Comparison of ENCODE assay signal across 15 cellular contexts in genomic region chr14:104361921-104362681, GRCh38.
DNase-seq lines count a peak whose midpoint lies in the region; ATAC-seq and TF ChIP-seq lines count a peak whose summit lies in the region.
"Had no signal": no experiment of that assay in that cellular context is flagged by ENCODE, and none has a peak within 500 bp of the region (broad histone marks: within the 10 kb centered on the region; RNA-seq: fewer than 3 reads in every experiment).

No MANE protein-coding gene starts in this region.

- H3K36me3 ChIP-seq in upper lobe of right lung: no peaks in the 10 kb centered on the region
- H3K36me3 ChIP-seq: MG63 had no signal

- no peaks in the 10 kb centered on the region for H3K4me1 ChIP-seq in right cardiac atrium (ENCODE audit: control insufficient read depth, insufficient read depth, low read length)
- no peaks in the 10 kb centered on the region for H3K4me1 ChIP-seq in upper lobe of right lung

- WGBS in right cardiac atrium: 66% methylated on average over 20 of the region's 20 CpGs

- no peaks in the 10 kb centered on the region for H3K36me3 Mint-ChIP-seq in activated T-cell treated with anti-CD3 and anti-CD28 coated beads, Interleukin-2, amount 50 U/mL, for 4 hours (ENCODE audit: insufficient read depth)
- no peaks in the 10 kb centered on the region for H3K36me3 Mint-ChIP-seq in activated T-cell treated with anti-CD3 and anti-CD28 coated beads, Interleukin-2, amount 50 U/mL, for 72 hours (ENCODE audit: insufficient read depth in 2 of 2)

- no peak overlapping the region for H3K4me3 Mint-ChIP-seq in activated T-cell treated with anti-CD3 and anti-CD28 coated beads, Interleukin-2, amount 50 U/mL, for 4 hours
- no peak overlapping the region for H3K4me3 Mint-ChIP-seq in activated T-cell treated with anti-CD3 and anti-CD28 coated beads, Interleukin-2, amount 50 U/mL, for 72 hours

- H3K27ac ChIP-seq in right cardiac atrium (ENCODE audit: low read length) (no peak overlapping the region), upper lobe of right lung (no peak overlapping the region)
- H3K27ac ChIP-seq: KMS-11 had no signal

- ATAC-seq in activated T-cell treated with anti-CD3 and anti-CD28 coated beads, Interleukin-2, amount 50 U/mL, for 4 hours: no peak
- ATAC-seq in activated T-cell treated with anti-CD3 and anti-CD28 coated beads, Interleukin-2, amount 50 U/mL, for 72 hours (replicated peaks in 1 of 2): no peak
- ATAC-seq in left ventricle myocardium superior: no peak
- ATAC-seq in right cardiac atrium: no peak
- ATAC-seq in upper lobe of right lung: no peak

- H3K9me3 Mint-ChIP-seq in activated T-cell treated with anti-CD3 and anti-CD28 coated beads, Interleukin-2, amount 50 U/mL, for 4 hours: peaks cover 3% of the 10 kb centered on the region
- no peaks in the 10 kb centered on the region for H3K9me3 Mint-ChIP-seq in activated T-cell treated with anti-CD3 and anti-CD28 coated beads, Interleukin-2, amount 50 U/mL, for 72 hours

- peak; percentile 1 for DNase-seq in activated T-cell treated with anti-CD3 and anti-CD28 coated beads, Interleukin-2, amount 50 U/mL, for 4 hours
- DNase-seq in activated T-cell treated with anti-CD3 and anti-CD28 coated beads, Interleukin-2, amount 50 U/mL, for 72 hours: no peak
- DNase-seq in left ventricle myocardium superior: peak; percentile 18
- DNase-seq in right cardiac atrium: no peak
- peak; percentile 84 for DNase-seq in mesenteric fat pad (ENCODE audit: low spot score)
- DNase-seq in upper lobe of right lung: peak; percentile 57
- no peak for DNase-seq in NOMO-1 (lab: John Stamatoyannopoulos, UW; ENCODE audit: unreplicated experiment in 2 of 2)
- no peak for DNase-seq in activated CD8-positive, alpha-beta memory T cell treated with anti-CD3 and anti-CD28 coated beads for 24 hours
- DNase-seq: C1 segment of cervical spinal cord, EL, GOT3, MG63, NCI-H1092 treated with DMSO at 0.1 percent for 48 hours, NCI-H1694 treated with DMSO at 0.1 percent for 48 hours had no signal

- no peak overlapping the region for H3K4me3 ChIP-seq in right cardiac atrium (ENCODE audit: low read length)
- no peak overlapping the region for H3K4me3 ChIP-seq in upper lobe of right lung
- H3K4me3 ChIP-seq: MG63 had no signal

- H3K27me3 ChIP-seq in right cardiac atrium (ENCODE audit: control insufficient read depth, insufficient read depth) (no peaks in the 10 kb centered on the region), upper lobe of right lung (peaks cover 4% of the 10 kb centered on the region)
- H3K27me3 ChIP-seq: MG63 had no signal

- no peaks in the 10 kb centered on the region for H3K4me1 Mint-ChIP-seq in activated T-cell treated with anti-CD3 and anti-CD28 coated beads, Interleukin-2, amount 50 U/mL, for 4 hours (ENCODE audit: low read depth)
- no peaks in the 10 kb centered on the region for H3K4me1 Mint-ChIP-seq in activated T-cell treated with anti-CD3 and anti-CD28 coated beads, Interleukin-2, amount 50 U/mL, for 72 hours (ENCODE audit: low read depth)

- intact Hi-C loops in left ventricle myocardium superior (cut with micrococcal nuclease): no loop called here
- intact Hi-C loops in right cardiac atrium (cut with DNase I): loop anchor here in 1 of 4 donors (10.0 kb wide), 1 partner anchor 227 kb away; the partner anchor contains the start of gene KIF26A
- intact Hi-C loops in upper lobe of right lung (cut with DNase I): no loop called here

- H3K27ac Mint-ChIP-seq in activated T-cell treated with anti-CD3 and anti-CD28 coated beads, Interleukin-2, amount 50 U/mL, for 72 hours: no peak overlapping the region

- no peaks in the 10 kb centered on the region for H3K9me3 ChIP-seq in right cardiac atrium (ENCODE audit: control insufficient read depth, low read length)
- H3K9me3 ChIP-seq in upper lobe of right lung: no peaks in the 10 kb centered on the region
- H3K9me3 ChIP-seq: MG63 had no signal

- no peak for TF ChIP-seq CTCF in upper lobe of right lung (IDR thresholded peaks at IDR 0.05)

- H3K27me3 Mint-ChIP-seq in activated T-cell treated with anti-CD3 and anti-CD28 coated beads, Interleukin-2, amount 50 U/mL, for 4 hours (ENCODE audit: low read depth): peaks cover 1% of the 10 kb centered on the region
- H3K27me3 Mint-ChIP-seq in activated T-cell treated with anti-CD3 and anti-CD28 coated beads, Interleukin-2, amount 50 U/mL, for 72 hours (ENCODE audit: low read depth): no peaks in the 10 kb centered on the region

Comparison
In these comparisons a context has a peak if more than half of its experiments do, and no peak if none do; other contexts are left out.
1. DNase-seq: peak in activated T-cell treated with anti-CD3 and anti-CD28 coated beads, Interleukin-2, amount 50 U/mL, for 4 hours (single experiment), left ventricle myocardium superior (single experiment), mesenteric fat pad (single experiment) and upper lobe of right lung (single experiment); none in activated T-cell treated with anti-CD3 and anti-CD28 coated beads, Interleukin-2, amount 50 U/mL, for 72 hours (0 of 2), right cardiac atrium (0 of 3), NOMO-1 (0 of 2) and activated CD8-positive, alpha-beta memory T cell treated with anti-CD3 and anti-CD28 coated beads for 24 hours (single experiment).